19 cellular contexts compared by ENCODE assay signal in genomic region chr20:22744341-22745193, GRCh38.
DNase-seq lines count a peak whose midpoint lies in the region; ATAC-seq and TF ChIP-seq lines count a peak whose summit lies in the region.
"Had no signal": no experiment of that assay in that cellular context is flagged by ENCODE, and none has a peak within 500 bp of the region (broad histone marks: within the 10 kb centered on the region; RNA-seq: fewer than 3 reads in every experiment).

No MANE protein-coding gene starts in this region.

- H2AFZ ChIP-seq in mammary epithelial cell (ENCODE audit: low read depth, low read length) = no peak overlapping the region
- H2AFZ ChIP-seq: GM23338 had no signal

- H4K20me1 ChIP-seq in mammary epithelial cell (ENCODE audit: insufficient read depth, low read length) = no peaks in the 10 kb centered on the region

- no peaks in the 10 kb centered on the region for H3K27me3 Mint-ChIP-seq in stimulated activated naive CD8-positive, alpha-beta T cell treated with anti-CD3 and anti-CD28 coated beads, Interleukin-15, amount 100 ng/mL, for 72 hours
- H3K27me3 Mint-ChIP-seq: B cell had no signal

- WGBS in mammary epithelial cell (ENCODE audit: low coverage, missing lambda C conversion rate) = 13% methylated on average over 2 of the region's 2 CpGs
- WGBS in prostate gland = 4% methylated on average over 2 of the region's 2 CpGs

- ATAC-seq in GM21576 (IDR thresholded peaks at IDR 0.05; ENCODE audit: unreplicated experiment) = no peak
- no peak for ATAC-seq in stimulated activated naive CD8-positive, alpha-beta T cell treated with anti-CD3 and anti-CD28 coated beads, Interleukin-15, amount 100 ng/mL, for 72 hours
- ATAC-seq: GM23338, K562, Panc1 had no signal

- BruUV-seq in mammary epithelial cell (replicated peaks; lab: Mats Ljungman, UMichigan) = no TSS peak

- H3K36me3 ChIP-seq in mammary epithelial cell (ENCODE audit: insufficient read depth, low read length) (no peaks in the 10 kb centered on the region), prostate gland (no peaks in the 10 kb centered on the region)

- dilution Hi-C loops in mammary epithelial cell (cut with HindIII; ENCODE audit: low sequenced_read_pairs) = no loop called here

- H3K9me3 ChIP-seq in mammary epithelial cell (replicated peaks; ENCODE audit: insufficient read depth, low read length) = peaks cover 3% of the 10 kb centered on the region
- no peaks in the 10 kb centered on the region for H3K9me3 ChIP-seq in prostate gland

- H3K79me2 ChIP-seq in mammary epithelial cell (ENCODE audit: insufficient read depth, low read length) = no peaks in the 10 kb centered on the region

- peaks cover 26% of the 10 kb centered on the region for H3K4me1 ChIP-seq in mammary epithelial cell (ENCODE audit: insufficient read depth, low read length)
- H3K4me1 ChIP-seq in prostate gland (replicated peaks) = no peaks in the 10 kb centered on the region

- H3K9me3 Mint-ChIP-seq in stimulated activated naive CD8-positive, alpha-beta T cell treated with anti-CD3 and anti-CD28 coated beads, Interleukin-15, amount 100 ng/mL, for 72 hours = peaks cover 0 to 7% of the 10 kb centered on the region in 2 donors

- no peak overlapping the region for H3K27ac Mint-ChIP-seq in stimulated activated naive CD8-positive, alpha-beta T cell treated with anti-CD3 and anti-CD28 coated beads, Interleukin-15, amount 100 ng/mL, for 72 hours
- H3K27ac Mint-ChIP-seq: B cell; CD4-positive, alpha-beta T cell; GM23338 had no signal

- peak overlapping the region; percentile 3 for H3K4me2 ChIP-seq in mammary epithelial cell (ENCODE audit: insufficient read depth, low read depth, low read length)
- H3K4me2 ChIP-seq: GM23338 had no signal

- no peak overlapping the region for H3K4me3 ChIP-seq in mammary epithelial cell (replicated peaks in 1 of 3; ENCODE audit: insufficient read depth in 1 of 3, low read depth in 2 of 3, low read length in 3 of 3)
- no peak overlapping the region for H3K4me3 ChIP-seq in fibroblast of the aortic adventitia (ENCODE audit: low read depth, low read length)
- no peak overlapping the region for H3K4me3 ChIP-seq in prostate gland
- H3K4me3 ChIP-seq: GM23338, K562 had no signal

- CTCF ChIA-PET in mammary epithelial cell (lab: Charles Lee; ENCODE audit: low non-redundant PET) = no interaction called here

- TF ChIP-seq CTCF in mammary epithelial cell (conservative IDR thresholded peaks at IDR 0.05 in 1 of 2, IDR thresholded peaks at IDR 0.05 in 1 of 2; ENCODE audit: extremely low read depth in 1 of 2, insufficient read depth in 1 of 2, low read depth in 1 of 2, low read length in 2 of 2) = no peak
- no peak for TF ChIP-seq CTCF in fibroblast of the aortic adventitia (IDR thresholded peaks at IDR 0.05; ENCODE audit: insufficient read depth, low read length)
- TF ChIP-seq CTCF in prostate gland (IDR thresholded peaks at IDR 0.05) = no peak

- H3K27me3 ChIP-seq in mammary epithelial cell (ENCODE audit: insufficient read depth, low read length) = no peaks in the 10 kb centered on the region
- no peaks in the 10 kb centered on the region for H3K27me3 ChIP-seq in prostate gland (replicated peaks; ENCODE audit: insufficient read depth)

- no peak for TF ChIP-seq POLR2A in prostate gland (IDR thresholded peaks at IDR 0.05)

- H3K9ac ChIP-seq in mammary epithelial cell (ENCODE audit: insufficient read depth, low read length) = no peak overlapping the region

- H3K27ac ChIP-seq in mammary epithelial cell (ENCODE audit: insufficient read depth, low read depth, low read length) (no peak overlapping the region), prostate gland (no peak overlapping the region)
- H3K27ac ChIP-seq: HL-60 had no signal

- no peaks in the 10 kb centered on the region for H3K4me1 Mint-ChIP-seq in stimulated activated naive CD8-positive, alpha-beta T cell treated with anti-CD3 and anti-CD28 coated beads, Interleukin-15, amount 100 ng/mL, for 72 hours
- H3K4me1 Mint-ChIP-seq: B cell, GM23338 had no signal

- in situ Hi-C loops in mammary epithelial cell (cut with MboI; ENCODE audit: low sequenced_read_pairs in 2 of 2) = no loop called here

- no peak overlapping the region for H3K4me3 Mint-ChIP-seq in stimulated activated naive CD8-positive, alpha-beta T cell treated with anti-CD3 and anti-CD28 coated beads, Interleukin-15, amount 100 ng/mL, for 72 hours
- H3K4me3 Mint-ChIP-seq: B cell; CD4-positive, alpha-beta T cell; GM23338 had no signal

- intact Hi-C loops in mammary epithelial cell (cut with micrococcal nuclease) = loop anchor here (5.0 kb wide), 1 partner anchor 53 kb away; no protein-coding TSS in a partner anchor
- intact Hi-C loops in prostate gland (cut with DNase I) = no loop called here

- DNase-seq in M059J (ENCODE audit: low read depth) (peak; percentile 25), mammary epithelial cell (peak; percentile 35), fibroblast of the aortic adventitia (ENCODE audit: low read depth) (peak; percentile 33), prostate gland (ENCODE audit: low spot score) (peak; percentile 56), GOT3 (lab: John Stamatoyannopoulos, UW) (no peak)
- no peak for DNase-seq in stimulated activated naive CD8-positive, alpha-beta T cell treated with anti-CD3 and anti-CD28 coated beads, Interleukin-15, amount 100 ng/mL, for 72 hours
- DNase-seq: CD4-positive, alpha-beta T cell; DMS79; GDM1; NCI-H1105; NCI-H187; NCI-H446; SIG-M5 had no signal

Comparison
In these comparisons a context has a peak if more than half of its experiments do, and no peak if none do; other contexts are left out.
1. DNase-seq: peak in M059J (single experiment), mammary epithelial cell (single experiment), fibroblast of the aortic adventitia (single experiment) and prostate gland (single experiment); none in GOT3 (single experiment) and stimulated activated naive CD8-positive, alpha-beta T cell treated with anti-CD3 and anti-CD28 coated beads, Interleukin-15, amount 100 ng/mL, for 72 hours (0 of 2).